In the genomic region with DNA sequence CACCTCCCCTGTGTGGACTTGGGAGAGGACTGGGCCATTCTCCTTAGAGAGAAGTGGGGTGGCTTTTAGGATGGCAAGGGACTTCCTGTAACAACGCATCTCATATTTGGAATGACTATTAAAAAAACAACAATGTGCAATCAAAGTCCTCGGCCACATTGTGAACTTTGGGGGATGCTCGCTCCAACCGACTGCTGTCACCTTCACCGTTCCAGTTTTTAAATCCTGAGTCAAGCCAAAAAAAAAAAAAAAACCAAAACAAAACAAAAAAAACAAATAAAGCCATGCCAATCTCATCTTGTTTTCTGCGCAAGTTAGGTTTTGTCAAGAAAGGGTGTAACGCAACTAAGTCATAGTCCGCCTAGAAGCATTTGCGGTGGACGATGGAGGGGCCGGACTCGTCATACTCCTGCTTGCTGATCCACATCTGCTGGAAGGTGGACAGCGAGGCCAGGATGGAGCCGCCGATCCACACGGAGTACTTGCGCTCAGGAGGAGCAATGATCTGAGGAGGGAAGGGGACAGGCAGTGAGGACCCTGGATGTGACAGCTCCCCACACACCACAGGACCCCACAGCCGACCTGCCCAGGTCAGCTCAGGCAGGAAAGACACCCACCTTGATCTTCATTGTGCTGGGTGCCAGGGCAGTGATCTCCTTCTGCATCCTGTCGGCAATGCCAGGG, we compare ENCODE assay signal across 8 cellular contexts. TPM values are rescaled to one million over a fixed set of nuclear protein-coding genes. Genes with fewer than 3 reads are reported as not detected.
DNase-seq lines count a peak whose midpoint lies in the region; ATAC-seq, FAIRE-seq and TF ChIP-seq lines count a peak whose summit lies in the region.
"Not testable (repeated sequence)": the region's sequence is repeated elsewhere in the genome, so short reads cannot be mapped to it uniquely, and the experiment has no call there.

No MANE protein-coding gene starts in this region.

- peaks cover 49% of the 10 kb centered on the region for H3K4me1 Mint-ChIP-seq in CD4-positive, alpha-beta T cell (ENCODE audit: low read depth)
- peaks cover 40% of the 10 kb centered on the region for H3K4me1 Mint-ChIP-seq in HFFc6 (ENCODE audit: low read depth)
- H3K4me1 Mint-ChIP-seq in T-helper 1 cell treated with Interleukin-12 subunit alpha and Interleukin-12 subunit beta and Interleukin-4 antibody, amounts not matched to agents 30 μg/mL and 1 μg/mL, for 36 hours (ENCODE audit: low read depth): peaks cover 44% of the 10 kb centered on the region
- H3K4me1 Mint-ChIP-seq in activated naive CD8-positive, alpha-beta T cell treated with anti-CD3 and anti-CD28 coated beads, Interleukin-2, amount 50 U/mL, for 24 hours: peaks cover 46% of the 10 kb centered on the region

- H3K4me3 Mint-ChIP-seq in CD4-positive, alpha-beta T cell: peak overlapping the region; percentile 97
- H3K4me3 Mint-ChIP-seq in HFFc6: peak overlapping the region; percentile 96
- H3K4me3 Mint-ChIP-seq in T-helper 1 cell treated with Interleukin-12 subunit alpha and Interleukin-12 subunit beta and Interleukin-4 antibody, amounts not matched to agents 30 μg/mL and 1 μg/mL, for 36 hours: peak overlapping the region; percentile 100
- peak overlapping the region; percentile 99 for H3K4me3 Mint-ChIP-seq in activated naive CD8-positive, alpha-beta T cell treated with anti-CD3 and anti-CD28 coated beads, Interleukin-2, amount 50 U/mL, for 24 hours

- not testable (repeated sequence) for TF ChIP-seq CTCF in CD4-positive, alpha-beta T cell (IDR thresholded peaks at IDR 0.05); HFFc6 (IDR thresholded peaks at IDR 0.05); endothelial cell of umbilical vein (IDR thresholded peaks at IDR 0.05; ENCODE audit: extremely low read depth in 1 of 2, insufficient read depth in 1 of 2, low read depth in 1 of 2, low read length in 2 of 2); neural cell (IDR thresholded peaks at IDR 0.05; ENCODE audit: poor library complexity, severe bottlenecking); stomach (IDR thresholded peaks at IDR 0.05)

- 18 to 35% (median 28%) methylated on average over 19 of the region's 19 CpGs for WGBS in stomach, 5 donors

- not testable (repeated sequence) for ATAC-seq in CD4-positive, alpha-beta T cell (ENCODE audit: poor library complexity); activated naive CD8-positive, alpha-beta T cell treated with anti-CD3 and anti-CD28 coated beads, Interleukin-2, amount 50 U/mL, for 24 hours

- H3K4me2 ChIP-seq in endothelial cell of umbilical vein (ENCODE audit: insufficient read depth, low read length): peak overlapping the region; percentile 76
- H3K4me2 ChIP-seq in neural cell (ENCODE audit: low read length): peak overlapping the region; percentile 90

- not testable (repeated sequence) for FAIRE-seq in endothelial cell of umbilical vein (lab: Jason Lieb, UNC)

- H3K9me1 ChIP-seq in endothelial cell of umbilical vein (replicated peaks; ENCODE audit: control insufficient read depth, extremely low read depth, insufficient read depth, low read length): not testable (repeated sequence)

- H3K27me3 Mint-ChIP-seq in CD4-positive, alpha-beta T cell; T-helper 1 cell treated with Interleukin-12 subunit alpha and Interleukin-12 subunit beta and Interleukin-4 antibody, amounts not matched to agents 30 μg/mL and 1 μg/mL, for 36 hours (ENCODE audit: low read depth); activated naive CD8-positive, alpha-beta T cell treated with anti-CD3 and anti-CD28 coated beads, Interleukin-2, amount 50 U/mL, for 24 hours: not testable (repeated sequence)
- peaks cover 64% of the 10 kb centered on the region for H3K27me3 Mint-ChIP-seq in HFFc6 (ENCODE audit: insufficient read depth)

- not testable (repeated sequence) for BruUV-seq in endothelial cell of umbilical vein (replicated peaks; lab: Mats Ljungman, UMichigan)

- H3K4me1 ChIP-seq in endothelial cell of umbilical vein (ENCODE audit: control insufficient read depth, extremely low read depth, insufficient read depth, low read length); iPS-20b (ENCODE audit: insufficient read depth, low read length): not testable (repeated sequence)
- peaks cover 25 to 47% (median 40%) of the 10 kb centered on the region in 4 donors for H3K4me1 ChIP-seq in stomach

- H3K27me3 ChIP-seq in CD4-positive, alpha-beta T cell (ENCODE audit: control insufficient read depth, insufficient read depth, low read length); endothelial cell of umbilical vein (ENCODE audit: control insufficient read depth in 2 of 2, insufficient read depth in 2 of 2, low read length in 2 of 2); iPS-20b (ENCODE audit: insufficient read depth, low read length); neural cell (ENCODE audit: insufficient read depth, low read depth, low read length); stomach: not testable (repeated sequence)

- not testable (repeated sequence) for H3K9me3 ChIP-seq in CD4-positive, alpha-beta T cell (ENCODE audit: control insufficient read depth, low read length); endothelial cell of umbilical vein (replicated peaks; ENCODE audit: control insufficient read depth, insufficient read depth, low read length); iPS-20b (ENCODE audit: insufficient read depth, low read depth, low read length); neural cell (ENCODE audit: low read length); stomach

- H3K27ac Mint-ChIP-seq in CD4-positive, alpha-beta T cell: peak overlapping the region; percentile 95
- H3K27ac Mint-ChIP-seq in HFFc6: peak overlapping the region; percentile 95
- H3K27ac Mint-ChIP-seq in T-helper 1 cell treated with Interleukin-12 subunit alpha and Interleukin-12 subunit beta and Interleukin-4 antibody, amounts not matched to agents 30 μg/mL and 1 μg/mL, for 36 hours: peak overlapping the region; percentile 99
- peak overlapping the region; percentile 90 for H3K27ac Mint-ChIP-seq in activated naive CD8-positive, alpha-beta T cell treated with anti-CD3 and anti-CD28 coated beads, Interleukin-2, amount 50 U/mL, for 24 hours

- not testable (repeated sequence) for H3K9me2 ChIP-seq in neural cell (ENCODE audit: insufficient read depth, low read length)

- not testable (repeated sequence) for TF ChIP-seq RAD21 in neural cell (conservative IDR thresholded peaks at IDR 0.05)

- peaks cover 14% of the 10 kb centered on the region for H3F3A ChIP-seq in neural cell (ENCODE audit: insufficient read depth, low read length, poor library complexity, severe bottlenecking)

- dilution Hi-C loops in endothelial cell of umbilical vein (cut with MboI; ENCODE audit: extremely low pct_ligation_motif_present, low sequenced_read_pairs): not testable (repeated sequence)

- peak overlapping the region; percentile 41 for H3K27ac ChIP-seq in CD4-positive, alpha-beta T cell (ENCODE audit: low read depth, low read length)
- H3K27ac ChIP-seq in endothelial cell of umbilical vein (ENCODE audit: insufficient read depth, low read depth, low read length); iPS-20b (ENCODE audit: low read length): not testable (repeated sequence)
- H3K27ac ChIP-seq in neural cell (ENCODE audit: low read length) (peak overlapping the region; percentile 100), stomach (peak overlapping the region; percentile 97 to 100 (median 100))

- H3K4me3 ChIP-seq in endothelial cell of umbilical vein (replicated peaks in 1 of 3; ENCODE audit: insufficient read depth in 1 of 3, low read depth in 1 of 3, low read length in 3 of 3): peak overlapping the region in 2 of 3 experiments; percentile 82 to 86
- H3K4me3 ChIP-seq in iPS-20b (ENCODE audit: low read length): peak overlapping the region; percentile 100
- H3K4me3 ChIP-seq in neural cell (ENCODE audit: low read length): peak overlapping the region; percentile 97
- H3K4me3 ChIP-seq in stomach: peak overlapping the region; percentile 88 to 99 (median 98)

- H3K79me2 ChIP-seq in endothelial cell of umbilical vein (ENCODE audit: control insufficient read depth, insufficient read depth, low read length) (peaks cover 48% of the 10 kb centered on the region), neural cell (replicated peaks; ENCODE audit: insufficient read depth, low read length) (peaks cover 78% of the 10 kb centered on the region)

- H3K9ac ChIP-seq in endothelial cell of umbilical vein (replicated peaks; ENCODE audit: extremely low read depth, insufficient read depth, low read length) (peak overlapping the region; percentile 96), iPS-20b (ENCODE audit: low read depth, low read length) (peak overlapping the region; percentile 100), neural cell (ENCODE audit: low read length) (peak overlapping the region; percentile 100)

- H2AFZ ChIP-seq in endothelial cell of umbilical vein (ENCODE audit: low read depth, low read length); neural cell (ENCODE audit: low read depth, low read length): not testable (repeated sequence)

- H3K36me3 Mint-ChIP-seq in CD4-positive, alpha-beta T cell (ENCODE audit: low read depth): peaks cover 65% of the 10 kb centered on the region
- H3K36me3 Mint-ChIP-seq in HFFc6 (ENCODE audit: low read depth): peaks cover 48% of the 10 kb centered on the region
- peaks cover 53% of the 10 kb centered on the region for H3K36me3 Mint-ChIP-seq in T-helper 1 cell treated with Interleukin-12 subunit alpha and Interleukin-12 subunit beta and Interleukin-4 antibody, amounts not matched to agents 30 μg/mL and 1 μg/mL, for 36 hours (ENCODE audit: low read depth)
- peaks cover 52% of the 10 kb centered on the region for H3K36me3 Mint-ChIP-seq in activated naive CD8-positive, alpha-beta T cell treated with anti-CD3 and anti-CD28 coated beads, Interleukin-2, amount 50 U/mL, for 24 hours (ENCODE audit: low read depth)

- not testable (repeated sequence) for H4K20me1 ChIP-seq in endothelial cell of umbilical vein (replicated peaks; ENCODE audit: control insufficient read depth, extremely low read depth, insufficient read depth, low read length)
- peaks cover 51% of the 10 kb centered on the region for H4K20me1 ChIP-seq in neural cell (ENCODE audit: insufficient read depth)

- POLR2A ChIA-PET in CD4-positive, alpha-beta T cell (lab: Charles Lee): interaction anchor here (0.7 to 1.1 kb wide), 6 partner anchors 26 to 296 kb away, joined by 3 to 8 read pairs (median 3); no protein-coding TSS in a partner anchor
- POLR2A ChIA-PET in endothelial cell of umbilical vein (lab: Charles Lee): not testable (repeated sequence)

- intact Hi-C loops in CD4-positive, alpha-beta T cell (cut with DNase I, micrococcal nuclease); endothelial cell of umbilical vein (cut with micrococcal nuclease); stomach (cut with DNase I; ENCODE audit: low total_unique reads): not testable (repeated sequence)

- not testable (repeated sequence) for H3K9me3 Mint-ChIP-seq in CD4-positive, alpha-beta T cell; T-helper 1 cell treated with Interleukin-12 subunit alpha and Interleukin-12 subunit beta and Interleukin-4 antibody, amounts not matched to agents 30 μg/mL and 1 μg/mL, for 36 hours; activated naive CD8-positive, alpha-beta T cell treated with anti-CD3 and anti-CD28 coated beads, Interleukin-2, amount 50 U/mL, for 24 hours
- peaks cover 20% of the 10 kb centered on the region for H3K9me3 Mint-ChIP-seq in HFFc6

- H3K36me3 ChIP-seq in endothelial cell of umbilical vein (ENCODE audit: control insufficient read depth in 2 of 2, extremely low read depth in 1 of 2, insufficient read depth in 2 of 2, low read length in 2 of 2): peaks cover 19 to 33% of the 10 kb centered on the region in 2 experiments
- H3K36me3 ChIP-seq in iPS-20b (ENCODE audit: insufficient read depth, low read depth, low read length): peaks cover 64% of the 10 kb centered on the region
- peaks cover 26% of the 10 kb centered on the region for H3K36me3 ChIP-seq in neural cell (ENCODE audit: insufficient read depth, low read length)
- peaks cover 44 to 64% (median 53%) of the 10 kb centered on the region in 4 donors for H3K36me3 ChIP-seq in stomach

- TF ChIP-seq POLR2A in endothelial cell of umbilical vein (IDR thresholded peaks at IDR 0.05; ENCODE audit: low read depth, low read length) (peak; percentile 23), stomach (IDR thresholded peaks at IDR 0.05) (peak in 1 of 4 donors; percentile 24)

- not testable (repeated sequence) for TF ChIP-seq EP300 in neural cell (conservative IDR thresholded peaks at IDR 0.05; ENCODE audit: poor library complexity, severe bottlenecking); stomach (IDR thresholded peaks at IDR 0.05)

- CTCF ChIA-PET in CD4-positive, alpha-beta T cell (lab: Charles Lee): not testable (repeated sequence)
- CTCF ChIA-PET in endothelial cell of umbilical vein (lab: Charles Lee): interaction anchor here (0.5 kb wide), 1 partner anchor 36 kb away, joined by 5 read pairs; no protein-coding TSS in a partner anchor

- DNase-seq in CD4-positive, alpha-beta T cell; HFFc6: not testable (repeated sequence)
- DNase-seq in activated naive CD8-positive, alpha-beta T cell treated with anti-CD3 and anti-CD28 coated beads, Interleukin-2, amount 50 U/mL, for 24 hours: peak; percentile 21
- DNase-seq in endothelial cell of umbilical vein (ENCODE audit: low read depth, low spot score): peak; percentile 15
- DNase-seq in stomach: peak; percentile 42

RNA-seq across cellular contexts. Expression of a gene that starts 2.9 kb away (rescaled TPM):
- 1,000 to 10,000 TPM; 1,880 to 1,990 TPM for total RNA-seq in CD4-positive, alpha-beta T cell
- total RNA-seq in HFFc6 (2021; fragmentation: NEBNext Ultra II Directional; extraction: Animal tissue kit (Norgen Biotek cat#: 25700)): over 10,000 TPM in 5 of 6 experiments, 1,000 to 10,000 TPM in 1; 9,852 to 14,845 (median 13,380) TPM
- total RNA-seq in endothelial cell of umbilical vein: 7,266 and 7,283 TPM in 2 replicates
- 4,441 and 4,733 TPM in 2 replicates for polyA plus RNA-seq in endothelial cell of umbilical vein
- 6,749 and 6,812 TPM in 2 replicates for polyA plus RNA-seq in endothelial cell of umbilical vein (2011; cell fraction: cytosol; rRNA removed)
- polyA plus RNA-seq in endothelial cell of umbilical vein (2011; cell fraction: nucleus; rRNA removed): 2,400 and 3,219 TPM in 2 replicates
- 4,941 and 6,018 TPM in 2 replicates for polyA plus RNA-seq in endothelial cell of umbilical vein (2012)
- 2,868 and 4,067 TPM in 2 replicates for polyA minus RNA-seq in endothelial cell of umbilical vein
- polyA minus RNA-seq in endothelial cell of umbilical vein (2011; cell fraction: cytosol; rRNA and poly(A)+ RNA removed): 1,321 TPM
- 805 and 1,158 TPM in 2 replicates for polyA minus RNA-seq in endothelial cell of umbilical vein (2011; cell fraction: nucleus; rRNA and poly(A)+ RNA removed)
- 1,962 and 2,032 TPM in 2 replicates for polyA plus RNA-seq in neural cell
- polyA minus RNA-seq in neural cell: 2,211 and 2,349 TPM in 2 replicates
- total RNA-seq in stomach: 1,000 to 10,000 TPM; 1,436 to 4,897 (median 3,222) TPM
- 1,000 to 10,000 TPM; 2,327 to 6,028 (median 4,530) TPM for polyA plus RNA-seq in stomach

RNA-seq across cellular contexts. Expression of a gene that starts 13.9 kb away (rescaled TPM):
- total RNA-seq in CD4-positive, alpha-beta T cell: 1 to 10 TPM; 7.3 TPM
- total RNA-seq in HFFc6 (2021; fragmentation: NEBNext Ultra II Directional; extraction: Animal tissue kit (Norgen Biotek cat#: 25700)): 10 to 100 TPM; 17.9 to 24.4 (median 20.0) TPM
- 16.8 and 21.4 TPM in 2 replicates for total RNA-seq in endothelial cell of umbilical vein
- 9.3 and 12.3 TPM in 2 replicates for polyA plus RNA-seq in endothelial cell of umbilical vein
- polyA plus RNA-seq in endothelial cell of umbilical vein (2011; cell fraction: cytosol; rRNA removed): 5.0 and 6.3 TPM in 2 replicates
- polyA plus RNA-seq in endothelial cell of umbilical vein (2011; cell fraction: nucleus; rRNA removed): 7.2 and 7.8 TPM in 2 replicates
- 6.0 and 6.4 TPM in 2 replicates for polyA plus RNA-seq in endothelial cell of umbilical vein (2012)
- 12.9 and 13.4 TPM in 2 replicates for polyA minus RNA-seq in endothelial cell of umbilical vein
- polyA minus RNA-seq in endothelial cell of umbilical vein (2011; cell fraction: cytosol; rRNA and poly(A)+ RNA removed): 11.5 TPM
- 7.4 and 12.3 TPM in 2 replicates for polyA minus RNA-seq in endothelial cell of umbilical vein (2011; cell fraction: nucleus; rRNA and poly(A)+ RNA removed)
- polyA plus RNA-seq in neural cell: 1.1 and 2.8 TPM in 2 replicates
- polyA minus RNA-seq in neural cell: 9.5 and 11.2 TPM in 2 replicates
- total RNA-seq in stomach: 10 to 100 TPM in 4 of 5 donors, 1 to 10 TPM in 1; 2.8 to 23.2 (median 14.6) TPM
- 1 to 10 TPM in 2 of 3 donors, under 1 TPM in 1; 0.93 to 2.2 (median 1.7) TPM for polyA plus RNA-seq in stomach
